8 cellular contexts compared by ENCODE assay signal in the genomic region with DNA sequence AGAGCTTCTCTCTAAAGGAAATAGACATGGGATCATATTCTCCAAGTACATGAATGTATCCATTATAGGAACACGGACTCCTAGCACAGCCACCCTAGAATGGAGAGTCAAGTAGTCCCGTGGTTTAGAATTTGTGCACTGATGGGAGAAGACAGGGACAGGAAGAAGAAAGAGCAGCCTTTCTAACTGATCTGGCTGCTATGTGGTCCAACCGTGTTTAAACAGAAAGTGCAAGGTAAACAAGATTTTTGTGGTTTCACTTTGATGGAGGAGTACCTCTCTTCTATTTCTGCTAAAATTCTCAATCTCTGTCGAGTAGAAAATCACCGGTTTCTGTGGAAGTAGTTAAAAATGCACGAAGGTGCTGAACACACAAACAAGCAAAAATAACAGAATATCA.
DNase-seq lines count a peak whose midpoint lies in the region; ATAC-seq and TF ChIP-seq lines count a peak whose summit lies in the region.

No MANE protein-coding gene starts in this region.

- H3K27ac ChIP-seq in DOHH2 (ENCODE audit: low read depth, low read length): no peak overlapping the region

- peaks cover 6% of the 10 kb centered on the region for H3K4me1 ChIP-seq in DOHH2 (ENCODE audit: control insufficient read depth, low read length)

- peak overlapping the region; percentile 55 for H3K4me2 ChIP-seq in DOHH2 (ENCODE audit: low read length)

- no peaks in the 10 kb centered on the region for H3K36me3 Mint-ChIP-seq in activated T-helper 17 cell treated with anti-CD3 and anti-CD28 coated beads, Interleukin-2, amount 50 U/mL, for 72 hours (ENCODE audit: low read depth)

- no peaks in the 10 kb centered on the region for H3K79me2 ChIP-seq in DOHH2 (ENCODE audit: control insufficient read depth, low read length)

- no peaks in the 10 kb centered on the region for H3K9me3 ChIP-seq in DOHH2 (ENCODE audit: control insufficient read depth, insufficient read depth, low read length)

- no peak for TF ChIP-seq CTCF in DOHH2 (IDR thresholded peaks at IDR 0.05; ENCODE audit: low read depth, low read length, poor library complexity, severe bottlenecking)

- H3K4me1 Mint-ChIP-seq in activated T-helper 17 cell treated with anti-CD3 and anti-CD28 coated beads, Interleukin-2, amount 50 U/mL, for 72 hours: no peaks in the 10 kb centered on the region

- H4K20me1 ChIP-seq in DOHH2 (ENCODE audit: control insufficient read depth, insufficient read depth, low read depth, low read length): no peaks in the 10 kb centered on the region

- peak; percentile 97 for ATAC-seq in HG03159 (IDR thresholded peaks at IDR 0.05; ENCODE audit: unreplicated experiment)
- ATAC-seq in activated T-helper 17 cell treated with anti-CD3 and anti-CD28 coated beads, Interleukin-2, amount 50 U/mL, for 72 hours (replicated peaks): peak; percentile 85

- peak overlapping the region; percentile 82 for H3K27ac Mint-ChIP-seq in activated T-helper 17 cell treated with anti-CD3 and anti-CD28 coated beads, Interleukin-2, amount 50 U/mL, for 72 hours

- no peaks in the 10 kb centered on the region for H3K36me3 ChIP-seq in DOHH2 (ENCODE audit: control insufficient read depth, low read length)

- no peaks in the 10 kb centered on the region for H3K9me3 Mint-ChIP-seq in activated T-helper 17 cell treated with anti-CD3 and anti-CD28 coated beads, Interleukin-2, amount 50 U/mL, for 72 hours

- peak overlapping the region; percentile 29 for H3K4me3 ChIP-seq in DOHH2 (ENCODE audit: low read length)

- no peaks in the 10 kb centered on the region for H3K27me3 Mint-ChIP-seq in activated T-helper 17 cell treated with anti-CD3 and anti-CD28 coated beads, Interleukin-2, amount 50 U/mL, for 72 hours

- H3K27me3 ChIP-seq in DOHH2 (ENCODE audit: control insufficient read depth, low read length): no peaks in the 10 kb centered on the region

- peak; percentile 6 for DNase-seq in GM19240 (ENCODE audit: insufficient read length, low spot score)
- DNase-seq in RKO (ENCODE audit: low spot score): no peak
- DNase-seq in stimulated activated CD4-positive, alpha-beta T cell treated with anti-CD3 and anti-CD28 coated beads, Interleukin-2, amount 100 ng/mL, for 48 hours: no peak
- DNase-seq in mesenteric fat pad (ENCODE audit: low spot score): no peak
- DNase-seq in NCI-H1930 (lab: John Stamatoyannopoulos, UW): no peak

- no peaks in the 10 kb centered on the region for H3F3A ChIP-seq in DOHH2 (ENCODE audit: control insufficient read depth, insufficient read depth)

- H3K4me3 Mint-ChIP-seq in activated T-helper 17 cell treated with anti-CD3 and anti-CD28 coated beads, Interleukin-2, amount 50 U/mL, for 72 hours: peak overlapping the region; percentile 74

- no peaks in the 10 kb centered on the region for H3K9me2 ChIP-seq in DOHH2 (replicated peaks; ENCODE audit: control insufficient read depth, low read length)
